15 cellular contexts compared by ENCODE assay signal in genomic region chr9:123775885-123776284, GRCh38.
"Had no signal": no experiment of that assay in that cellular context is flagged by ENCODE, and none has a peak within 500 bp of the region (broad histone marks: within the 10 kb centered on the region; RNA-seq: fewer than 3 reads in every experiment).

No MANE protein-coding gene starts in this region.

- H3K9me3 Mint-ChIP-seq: activated naive CD8-positive, alpha-beta T cell treated with anti-CD3 and anti-CD28 coated beads, Interleukin-2, amount 50 U/mL, for 24 hours; activated T-helper 17 cell treated with anti-CD3 and anti-CD28 coated beads, Interleukin-2, amount 50 U/mL, for 72 hours; naive B cell; stimulated activated effector memory CD8-positive, alpha-beta T cell treated with anti-CD3 and anti-CD28 coated beads, Interleukin-12 subunit alpha, Interleukin-12 subunit beta, amount 100 ng/mL, for 72 hours had no signal

- DNase-seq: activated naive CD4-positive, alpha-beta T cell treated with Interleukin-2 at 50 U/mL for 16 hours; activated naive CD8-positive, alpha-beta T cell treated with anti-CD3 and anti-CD28 coated beads, Interleukin-2, amount 50 U/mL, for 24 hours; activated T-cell treated with anti-CD3 and anti-CD28 coated beads for 4 hours; aorta; dermis blood vessel endothelial cell; gastrocnemius medialis; heart right ventricle; left colon; naive B cell; retina had no signal

- H3K27ac ChIP-seq: epithelial cell of prostate, gastrocnemius medialis, heart right ventricle, thoracic aorta had no signal

- H3K27me3 Mint-ChIP-seq: activated naive CD8-positive, alpha-beta T cell treated with anti-CD3 and anti-CD28 coated beads, Interleukin-2, amount 50 U/mL, for 24 hours; activated T-helper 17 cell treated with anti-CD3 and anti-CD28 coated beads, Interleukin-2, amount 50 U/mL, for 72 hours; naive B cell had no signal

- ATAC-seq: activated CD4-positive, CD25-positive, alpha-beta regulatory T cell treated with anti-CD3 and anti-CD28 coated beads, Interleukin-2, amount 50 U/mL, for 24 hours; activated naive CD8-positive, alpha-beta T cell treated with anti-CD3 and anti-CD28 coated beads, Interleukin-2, amount 50 U/mL, for 24 hours; activated T-helper 17 cell treated with anti-CD3 and anti-CD28 coated beads, Interleukin-2, amount 50 U/mL, for 72 hours; gastrocnemius medialis; heart right ventricle; left colon; stimulated activated effector memory CD8-positive, alpha-beta T cell treated with anti-CD3 and anti-CD28 coated beads, Interleukin-12 subunit alpha, Interleukin-12 subunit beta, amount 100 ng/mL, for 72 hours had no signal

- H3K36me3 ChIP-seq: gastrocnemius medialis, heart right ventricle, thoracic aorta had no signal

- H3K27me3 ChIP-seq: gastrocnemius medialis, heart right ventricle had no signal

- H3K36me3 Mint-ChIP-seq: naive B cell; stimulated activated effector memory CD8-positive, alpha-beta T cell treated with anti-CD3 and anti-CD28 coated beads, Interleukin-12 subunit alpha, Interleukin-12 subunit beta, amount 100 ng/mL, for 72 hours had no signal

- H3K4me3 Mint-ChIP-seq: activated naive CD8-positive, alpha-beta T cell treated with anti-CD3 and anti-CD28 coated beads, Interleukin-2, amount 50 U/mL, for 24 hours; activated T-helper 17 cell treated with anti-CD3 and anti-CD28 coated beads, Interleukin-2, amount 50 U/mL, for 72 hours; naive B cell; stimulated activated effector memory CD8-positive, alpha-beta T cell treated with anti-CD3 and anti-CD28 coated beads, Interleukin-12 subunit alpha, Interleukin-12 subunit beta, amount 100 ng/mL, for 72 hours had no signal

- H3K4me1 ChIP-seq: gastrocnemius medialis had no signal

- H3K9me3 ChIP-seq: gastrocnemius medialis, heart right ventricle, thoracic aorta had no signal

- H3K27ac Mint-ChIP-seq: activated naive CD8-positive, alpha-beta T cell treated with anti-CD3 and anti-CD28 coated beads, Interleukin-2, amount 50 U/mL, for 24 hours; activated T-helper 17 cell treated with anti-CD3 and anti-CD28 coated beads, Interleukin-2, amount 50 U/mL, for 72 hours; stimulated activated effector memory CD8-positive, alpha-beta T cell treated with anti-CD3 and anti-CD28 coated beads, Interleukin-12 subunit alpha, Interleukin-12 subunit beta, amount 100 ng/mL, for 72 hours had no signal

- H3K4me3 ChIP-seq: gastrocnemius medialis, heart right ventricle, thoracic aorta had no signal
